22 cellular contexts compared by ENCODE assay signal in genomic region chr16:87708181-87708580, GRCh38. TPM values are rescaled to one million over a fixed set of nuclear protein-coding genes. Genes with fewer than 3 reads are reported as not detected.
A peak's percentile ranks its signal among the peaks of the same experiment; 100 is the strongest.
DNase-seq lines count a peak whose midpoint lies in the region; ATAC-seq and TF ChIP-seq lines count a peak whose summit lies in the region.
"Had no signal": no experiment of that assay in that cellular context is flagged by ENCODE, and none has a peak within 500 bp of the region (broad histone marks: within the 10 kb centered on the region; RNA-seq: fewer than 3 reads in every experiment).

No MANE protein-coding gene starts in this region.

- H3K36me3 Mint-ChIP-seq in natural killer cell (no peaks in the 10 kb centered on the region), glutamatergic neuron (ENCODE audit: unreplicated experiment) (no peaks in the 10 kb centered on the region)
- peaks cover 6% of the 10 kb centered on the region for H3K36me3 Mint-ChIP-seq in natural killer cell treated with Interleukin-12 subunit alpha and Interleukin-12 subunit beta and Interleukin-15 and Interleukin-18, amount 100 ng/mL, for 72 hours
- H3K36me3 Mint-ChIP-seq in stimulated activated memory B cell treated with anti-CD40 and anti-IgM and Interleukin-4, amounts not matched to agents 10 μg/mL and 1 μg/mL and 100 μg/mL, for 72 hours, result peaks cover 50% of the 10 kb centered on the region

- H3K9me3 Mint-ChIP-seq in natural killer cell (no peaks in the 10 kb centered on the region), glutamatergic neuron (ENCODE audit: unreplicated experiment) (peaks cover 11% of the 10 kb centered on the region)
- H3K9me3 Mint-ChIP-seq in natural killer cell treated with Interleukin-12 subunit alpha and Interleukin-12 subunit beta and Interleukin-15 and Interleukin-18, amount 100 ng/mL, for 72 hours, result no peaks in the 10 kb centered on the region
- H3K9me3 Mint-ChIP-seq in stimulated activated memory B cell treated with anti-CD40 and anti-IgM and Interleukin-4, amounts not matched to agents 10 μg/mL and 1 μg/mL and 100 μg/mL, for 72 hours, result no peaks in the 10 kb centered on the region
- H3K9me3 Mint-ChIP-seq: CD4-positive, CD25-positive, alpha-beta regulatory T cell; HFFc6 had no signal

- no peak for ATAC-seq in natural killer cell
- no peak for ATAC-seq in natural killer cell treated with Interleukin-12 subunit alpha and Interleukin-12 subunit beta and Interleukin-15 and Interleukin-18, amount 100 ng/mL, for 72 hours
- no peak for ATAC-seq in stimulated activated memory B cell treated with anti-CD40 and anti-IgM and Interleukin-4, amounts not matched to agents 10 μg/mL and 1 μg/mL and 100 μg/mL, for 72 hours
- no peak for ATAC-seq in GM19397 (IDR thresholded peaks at IDR 0.05; ENCODE audit: unreplicated experiment)
- ATAC-seq: A549, HepG2 had no signal

- H3K36me3 ChIP-seq in KOPT-K1 (ENCODE audit: insufficient read depth, low read length) (peaks cover 98% of the 10 kb centered on the region), MG63 (no peaks in the 10 kb centered on the region)

- peaks cover 17 to 23% of the 10 kb centered on the region in 2 donors for H3K4me1 Mint-ChIP-seq in natural killer cell
- peaks cover 4 to 17% of the 10 kb centered on the region in 2 donors for H3K4me1 Mint-ChIP-seq in natural killer cell treated with Interleukin-12 subunit alpha and Interleukin-12 subunit beta and Interleukin-15 and Interleukin-18, amount 100 ng/mL, for 72 hours (ENCODE audit: low read depth in 2 of 2)
- peaks cover 24% of the 10 kb centered on the region for H3K4me1 Mint-ChIP-seq in glutamatergic neuron (ENCODE audit: low read depth, unreplicated experiment)
- peaks cover 9% of the 10 kb centered on the region for H3K4me1 Mint-ChIP-seq in stimulated activated memory B cell treated with anti-CD40 and anti-IgM and Interleukin-4, amounts not matched to agents 10 μg/mL and 1 μg/mL and 100 μg/mL, for 72 hours

- H3K4me3 Mint-ChIP-seq in natural killer cell, result no peak overlapping the region
- H3K4me3 Mint-ChIP-seq in natural killer cell treated with Interleukin-12 subunit alpha and Interleukin-12 subunit beta and Interleukin-15 and Interleukin-18, amount 100 ng/mL, for 72 hours, result no peak overlapping the region
- H3K4me3 Mint-ChIP-seq in glutamatergic neuron (ENCODE audit: unreplicated experiment), result peak overlapping the region; percentile 56
- H3K4me3 Mint-ChIP-seq in stimulated activated memory B cell treated with anti-CD40 and anti-IgM and Interleukin-4, amounts not matched to agents 10 μg/mL and 1 μg/mL and 100 μg/mL, for 72 hours, result no peak overlapping the region
- H3K4me3 Mint-ChIP-seq: B cell; CD4-positive, CD25-positive, alpha-beta regulatory T cell; HFFc6 had no signal

- H3K27ac ChIP-seq in KOPT-K1 (ENCODE audit: low read depth, low read length, poor library complexity, severe bottlenecking), result peak overlapping the region; percentile 24
- H3K27ac ChIP-seq: A549, KMS-11 had no signal

- no peak for DNase-seq in natural killer cell
- DNase-seq in natural killer cell treated with Interleukin-12 subunit alpha and Interleukin-12 subunit beta and Interleukin-15 and Interleukin-18, amount 100 ng/mL, for 72 hours (ENCODE audit: low spot score), result no peak
- peak; percentile 16 for DNase-seq in glutamatergic neuron
- no peak for DNase-seq in dermis blood vessel endothelial cell
- DNase-seq in MG63, result no peak
- DNase-seq: CD4-positive, CD25-positive, alpha-beta regulatory T cell; COR-L47; DMS79; H7; HFFc6; NCI-H1417; NCI-H1694 treated with DMSO at 0.1 percent for 48 hours; NCI-H446 treated with DMSO at 0.1 percent for 48 hours; NCI-H526 treated with DMSO at 0.1 percent for 48 hours; Right ventricle myocardium superior had no signal

- H3K27ac Mint-ChIP-seq in natural killer cell, result peak overlapping the region; percentile 2 to 31
- no peak overlapping the region for H3K27ac Mint-ChIP-seq in natural killer cell treated with Interleukin-12 subunit alpha and Interleukin-12 subunit beta and Interleukin-15 and Interleukin-18, amount 100 ng/mL, for 72 hours
- peak overlapping the region; percentile 67 for H3K27ac Mint-ChIP-seq in glutamatergic neuron (ENCODE audit: unreplicated experiment)
- no peak overlapping the region for H3K27ac Mint-ChIP-seq in stimulated activated memory B cell treated with anti-CD40 and anti-IgM and Interleukin-4, amounts not matched to agents 10 μg/mL and 1 μg/mL and 100 μg/mL, for 72 hours
- H3K27ac Mint-ChIP-seq: B cell; CD4-positive, CD25-positive, alpha-beta regulatory T cell; HFFc6 had no signal

- H3K27me3 ChIP-seq in MG63, result no peaks in the 10 kb centered on the region

- H3K4me3 ChIP-seq in MG63, result no peak overlapping the region
- H3K4me3 ChIP-seq: A549 had no signal

- H3K9me3 ChIP-seq in KOPT-K1 (ENCODE audit: insufficient read depth, low read length, poor library complexity, severe bottlenecking), result no peaks in the 10 kb centered on the region
- no peaks in the 10 kb centered on the region for H3K9me3 ChIP-seq in MG63
- H3K9me3 ChIP-seq: A549 had no signal

- intact Hi-C loops in natural killer cell (cut with micrococcal nuclease), result no loop called here

- TF ChIP-seq CTCF in natural killer cell (IDR thresholded peaks at IDR 0.05) (no peak), glutamatergic neuron (IDR thresholded peaks at IDR 0.05; ENCODE audit: partially characterized antibody, unreplicated experiment) (no peak)

- H3K27me3 Mint-ChIP-seq in natural killer cell (ENCODE audit: low read depth in 2 of 2), result no peaks in the 10 kb centered on the region
- H3K27me3 Mint-ChIP-seq in natural killer cell treated with Interleukin-12 subunit alpha and Interleukin-12 subunit beta and Interleukin-15 and Interleukin-18, amount 100 ng/mL, for 72 hours, result no peaks in the 10 kb centered on the region
- H3K27me3 Mint-ChIP-seq in glutamatergic neuron (ENCODE audit: unreplicated experiment), result peaks cover 8% of the 10 kb centered on the region
- H3K27me3 Mint-ChIP-seq in stimulated activated memory B cell treated with anti-CD40 and anti-IgM and Interleukin-4, amounts not matched to agents 10 μg/mL and 1 μg/mL and 100 μg/mL, for 72 hours, result no peaks in the 10 kb centered on the region
- H3K27me3 Mint-ChIP-seq: B cell; CD4-positive, CD25-positive, alpha-beta regulatory T cell had no signal

RNA-seq across cellular contexts. Expression of gene KLHDC4, which starts 57.6 kb away (rescaled TPM):
- 100 to 1,000 TPM; 210 to 311 (median 210) TPM for total RNA-seq in natural killer cell
- total RNA-seq in natural killer cell treated with Interleukin-12 subunit alpha and Interleukin-12 subunit beta and Interleukin-15 and Interleukin-18, amount 100 ng/mL, for 72 hours, result 100 to 1,000 TPM in 1 of 2 donors, 10 to 100 TPM in 1; 71.0 to 188 TPM
- 65.4 TPM for total RNA-seq in glutamatergic neuron (ENCODE audit: unreplicated experiment)
- 28.2 and 36.4 TPM in 2 replicates for total RNA-seq in dermis blood vessel endothelial cell
- total RNA-seq in MG63 (2014; rRNA removed; shearing (Covaris generic); ENCODE audit: low replicate concordance), result 21.4 and 24.6 TPM in 2 replicates

Comparison
In these comparisons a context has a peak if more than half of its experiments do, and no peak if none do; other contexts are left out.
1. H3K27ac Mint-ChIP-seq: peak in natural killer cell (2 of 2) and glutamatergic neuron (single experiment); none in natural killer cell treated with Interleukin-12 subunit alpha and Interleukin-12 subunit beta and Interleukin-15 and Interleukin-18, amount 100 ng/mL, for 72 hours (0 of 2) and stimulated activated memory B cell treated with anti-CD40 and anti-IgM and Interleukin-4, amounts not matched to agents 10 μg/mL and 1 μg/mL and 100 μg/mL, for 72 hours (single experiment).